Comparison of ENCODE assay signal across 8 cellular contexts in genomic region chr19:32407004-32407992, GRCh38. TPM values are rescaled to one million over a fixed set of nuclear protein-coding genes. Genes with fewer than 3 reads are reported as not detected.
DNase-seq lines count a peak whose midpoint lies in the region; ATAC-seq and TF ChIP-seq lines count a peak whose summit lies in the region.

No MANE protein-coding gene starts in this region.

- ATAC-seq in HG02678 (IDR thresholded peaks at IDR 0.05; ENCODE audit: unreplicated experiment), result no peak

- no peaks in the 10 kb centered on the region for H3K27me3 ChIP-seq in osteoblast (ENCODE audit: insufficient read depth, low read length)

- no peak for TF ChIP-seq CTCF in GM12864 (IDR thresholded peaks at IDR 0.05; ENCODE audit: low read depth, low read length, missing control alignments)
- no peak for TF ChIP-seq CTCF in OCI-LY7 (conservative IDR thresholded peaks at IDR 0.05; ENCODE audit: low read length)
- TF ChIP-seq CTCF in epithelial cell of esophagus (IDR thresholded peaks at IDR 0.05; ENCODE audit: insufficient read depth, low read depth, low read length, missing control alignments), result no peak
- no peak for TF ChIP-seq CTCF in osteoblast (IDR thresholded peaks at IDR 0.05; ENCODE audit: extremely low read depth, low read depth, low read length)
- TF ChIP-seq CTCF in GM10248 (IDR thresholded peaks at IDR 0.05; ENCODE audit: control extremely low read depth, extremely low read depth, low read depth, missing control alignments), result no peak

- no peaks in the 10 kb centered on the region for H3K9me3 ChIP-seq in OCI-LY7 (ENCODE audit: low read length)
- H3K9me3 ChIP-seq in osteoblast (ENCODE audit: low read depth, low read length), result no peaks in the 10 kb centered on the region

- no peak for DNase-seq in GM12864 (ENCODE audit: low read depth)
- DNase-seq in OCI-LY7 (ENCODE audit: low spot score), result no peak
- peak; percentile 78 for DNase-seq in epithelial cell of esophagus (ENCODE audit: low read depth)
- DNase-seq in osteoblast (ENCODE audit: insufficient read length, low spot score, missing footprints), result peak; percentile 64
- no peak for DNase-seq in A172 (ENCODE audit: low spot score)
- no peak for DNase-seq in GM10248 (ENCODE audit: extremely low spot score)
- no peak for DNase-seq in NCI-H2171 treated with DMSO at 0.1 percent for 48 hours (lab: John Stamatoyannopoulos, UW)

- H3K36me3 ChIP-seq in OCI-LY7 (ENCODE audit: insufficient read depth, low read length) (peaks cover 44% of the 10 kb centered on the region), osteoblast (ENCODE audit: insufficient read depth, low read length) (peaks cover 23% of the 10 kb centered on the region)

- H4K20me1 ChIP-seq in OCI-LY7 (ENCODE audit: insufficient read depth, low read length) (no peaks in the 10 kb centered on the region), osteoblast (ENCODE audit: insufficient read depth, low read length) (no peaks in the 10 kb centered on the region)

- peak overlapping the region; percentile 77; the same call in 1 of the 2 replicates for H3K4me3 ChIP-seq in GM12864 (ENCODE audit: low read depth, low read length)
- H3K4me3 ChIP-seq in OCI-LY7 (ENCODE audit: low read depth, low read length, poor library complexity, severe bottlenecking), result peak overlapping the region; percentile 96
- H3K4me3 ChIP-seq in epithelial cell of esophagus (ENCODE audit: low read length), result peak overlapping the region; percentile 70
- H3K4me3 ChIP-seq in osteoblast (ENCODE audit: insufficient read depth, low read length), result peak overlapping the region; percentile 88

- intact Hi-C loops in OCI-LY7 (cut with micrococcal nuclease; ENCODE audit: unreplicated experiment), result loop anchor here (5.0 to 10.0 kb wide), 2 partner anchors 60 to 178 kb away; partner anchors contain the start of genes PDCD5 and ZNF507

- no peak overlapping the region for H2AFZ ChIP-seq in OCI-LY7 (ENCODE audit: low read length)
- no peak overlapping the region for H2AFZ ChIP-seq in osteoblast (ENCODE audit: low read length)

- CTCF ChIA-PET in OCI-LY7 (lab: Charles Lee; ENCODE audit: unreplicated experiment) (no interaction called here), GM10248 (lab: Yijun Ruan, JAX) (no interaction called here)

- POLR2A ChIA-PET in OCI-LY7 (lab: Charles Lee), result no interaction called here
- POLR2A ChIA-PET in GM10248 (lab: Yijun Ruan, JAX), result no interaction called here

- H3K27ac ChIP-seq in OCI-LY7 (ENCODE audit: low read depth, low read length, poor library complexity, severe bottlenecking), result no peak overlapping the region
- peak overlapping the region; percentile 90 for H3K27ac ChIP-seq in osteoblast (ENCODE audit: low read depth, low read length)

- BruUV-seq in OCI-LY7 (replicated peaks; lab: Mats Ljungman, UMichigan), result TSS peak; percentile 53

- H3K4me2 ChIP-seq in OCI-LY7 (ENCODE audit: low read length), result peak overlapping the region; percentile 83
- peak overlapping the region; percentile 82 for H3K4me2 ChIP-seq in osteoblast (ENCODE audit: insufficient read depth, low read length)

- H3K9me2 ChIP-seq in OCI-LY7 (ENCODE audit: insufficient read depth, low read length), result no peaks in the 10 kb centered on the region

- H3K4me1 ChIP-seq in OCI-LY7 (ENCODE audit: insufficient read depth, low read length, poor library complexity, severe bottlenecking) (peaks cover 20% of the 10 kb centered on the region), osteoblast (ENCODE audit: insufficient read depth, low read length) (peaks cover 15% of the 10 kb centered on the region)

- H3K79me2 ChIP-seq in OCI-LY7 (ENCODE audit: insufficient read depth, low read depth, low read length) (peaks cover 30% of the 10 kb centered on the region), osteoblast (ENCODE audit: insufficient read depth, low read length) (peaks cover 25% of the 10 kb centered on the region)

RNA-seq across cellular contexts. Expression of gene DPY19L3, which starts 1.7 kb away (rescaled TPM):
- 31.3 and 42.0 TPM in 2 replicates for total RNA-seq in OCI-LY7 (2014; rRNA removed; shearing (Covaris generic))
- 39.0 and 42.2 TPM in 2 replicates for total RNA-seq in OCI-LY7 (2022)
- 30.0 and 31.8 TPM in 2 replicates for total RNA-seq in osteoblast
- 8.3 and 25.3 TPM in 2 replicates for total RNA-seq in A172 (2014; rRNA removed; shearing (Covaris generic))

Comparison
In these comparisons a context has a peak if more than half of its experiments do, and no peak if none do; other contexts are left out.
1. DNase-seq: peak in epithelial cell of esophagus (single experiment) and osteoblast (single experiment); none in GM12864 (single experiment), OCI-LY7 (single experiment), A172 (single experiment), GM10248 (single experiment) and NCI-H2171 treated with DMSO at 0.1 percent for 48 hours (single experiment).
2. Peak in every context shown above with its lines, with median percentiles within 50 percentile points of each other: H3K4me3 ChIP-seq.